9 cellular contexts compared by ENCODE assay signal in genomic region chr1:38476111-38476783, GRCh38.
DNase-seq lines count a peak whose midpoint lies in the region; ATAC-seq and TF ChIP-seq lines count a peak whose summit lies in the region.
"Had no signal": no experiment of that assay in that cellular context is flagged by ENCODE, and none has a peak within 500 bp of the region (broad histone marks: within the 10 kb centered on the region; RNA-seq: fewer than 3 reads in every experiment).

No MANE protein-coding gene starts in this region.

- H3K36me3 Mint-ChIP-seq in WTC11: peaks cover 21% of the 10 kb centered on the region
- no peaks in the 10 kb centered on the region for H3K36me3 Mint-ChIP-seq in CD4-positive, alpha-beta T cell (ENCODE audit: low read depth)
- no peaks in the 10 kb centered on the region for H3K36me3 Mint-ChIP-seq in activated CD8-positive, alpha-beta T cell treated with anti-CD3 and anti-CD28 coated beads, Interleukin-2, amount 10 ng/mL, durations not matched to agents 7 days and 5 days (ENCODE audit: low read depth)
- H3K36me3 Mint-ChIP-seq: activated naive CD8-positive, alpha-beta T cell treated with anti-CD3 and anti-CD28 coated beads, Interleukin-2, amount 10 ng/mL, durations not matched to agents 7 days and 5 days had no signal

- H3K27me3 Mint-ChIP-seq in WTC11 (ENCODE audit: low read depth): peaks cover 30% of the 10 kb centered on the region
- H3K27me3 Mint-ChIP-seq in CD4-positive, alpha-beta T cell: peaks cover 61% of the 10 kb centered on the region
- peaks cover 67% of the 10 kb centered on the region for H3K27me3 Mint-ChIP-seq in activated CD8-positive, alpha-beta T cell treated with anti-CD3 and anti-CD28 coated beads, Interleukin-2, amount 10 ng/mL, durations not matched to agents 7 days and 5 days (ENCODE audit: low read depth)

- TF ChIP-seq POLR2A in GM18526 (IDR thresholded peaks at IDR 0.05; ENCODE audit: extremely low read depth, insufficient read length): peak; percentile 24

- no peak overlapping the region for H3K27ac ChIP-seq in CD4-positive, alpha-beta T cell (ENCODE audit: low read depth, low read length)

- TF ChIP-seq CTCF in WTC11 (IDR thresholded peaks at IDR 0.05): no peak
- no peak for TF ChIP-seq CTCF in CD4-positive, alpha-beta T cell (IDR thresholded peaks at IDR 0.05)

- ATAC-seq in WTC11: peak; percentile 69
- ATAC-seq in sciatic nerve: peak; percentile 41
- ATAC-seq in CD4-positive, alpha-beta T cell (ENCODE audit: poor library complexity): no peak
- ATAC-seq in activated CD8-positive, alpha-beta T cell treated with anti-CD3 and anti-CD28 coated beads, Interleukin-2, amount 10 ng/mL, durations not matched to agents 7 days and 5 days: no peak
- ATAC-seq in HG03159 (IDR thresholded peaks at IDR 0.05; ENCODE audit: unreplicated experiment): no peak
- ATAC-seq in GM21717 (IDR thresholded peaks at IDR 0.05; ENCODE audit: unreplicated experiment): no peak

- H3K4me1 Mint-ChIP-seq in WTC11: peaks cover 31% of the 10 kb centered on the region
- H3K4me1 Mint-ChIP-seq in CD4-positive, alpha-beta T cell (ENCODE audit: low read depth): peaks cover 16% of the 10 kb centered on the region
- H3K4me1 Mint-ChIP-seq in activated CD8-positive, alpha-beta T cell treated with anti-CD3 and anti-CD28 coated beads, Interleukin-2, amount 10 ng/mL, durations not matched to agents 7 days and 5 days (ENCODE audit: low read depth): peaks cover 5% of the 10 kb centered on the region

- CTCF ChIA-PET in WTC11 (lab: Charles Lee): interaction anchor here (0.6 to 3.1 kb wide), 12 partner anchors 8 to 436 kb away, joined by 3 to 24 read pairs (median 4); partner anchors contain the start of gene POU3F1
- CTCF ChIA-PET in CD4-positive, alpha-beta T cell (lab: Charles Lee): no interaction called here
- CTCF ChIA-PET in activated CD8-positive, alpha-beta T cell treated with anti-CD3 and anti-CD28 coated beads, Interleukin-2, amount 10 ng/mL, durations not matched to agents 7 days and 5 days (lab: Charles Lee): no interaction called here

- POLR2A ChIA-PET in WTC11 (lab: Charles Lee): interaction anchor here (0.6 to 1.6 kb wide), 7 partner anchors 10 to 408 kb away, joined by 3 to 5 read pairs (median 3); no protein-coding TSS in a partner anchor
- POLR2A ChIA-PET in CD4-positive, alpha-beta T cell (lab: Charles Lee): no interaction called here
- POLR2A ChIA-PET in activated CD8-positive, alpha-beta T cell treated with anti-CD3 and anti-CD28 coated beads, Interleukin-2, amount 10 ng/mL, durations not matched to agents 7 days and 5 days (lab: Charles Lee): interaction anchor here (0.6 kb wide), 1 partner anchor 584 kb away, joined by 3 read pairs; no protein-coding TSS in a partner anchor

- H3K4me3 Mint-ChIP-seq in WTC11: peak overlapping the region; percentile 78
- no peak overlapping the region for H3K4me3 Mint-ChIP-seq in CD4-positive, alpha-beta T cell
- no peak overlapping the region for H3K4me3 Mint-ChIP-seq in activated CD8-positive, alpha-beta T cell treated with anti-CD3 and anti-CD28 coated beads, Interleukin-2, amount 10 ng/mL, durations not matched to agents 7 days and 5 days
- H3K4me3 Mint-ChIP-seq: activated naive CD8-positive, alpha-beta T cell treated with anti-CD3 and anti-CD28 coated beads, Interleukin-2, amount 10 ng/mL, durations not matched to agents 7 days and 5 days had no signal

- intact Hi-C loops in sciatic nerve (cut with DNase I): no loop called here
- intact Hi-C loops in CD4-positive, alpha-beta T cell (cut with DNase I, micrococcal nuclease): no loop called here

- DNase-seq in WTC11 (ENCODE audit: low spot score) (peak; percentile 64), iPS-NIHi11 (ENCODE audit: low spot score) (peak; percentile 71), sciatic nerve (ENCODE audit: low spot score) (no peak)
- DNase-seq in CD4-positive, alpha-beta T cell: no peak
- DNase-seq in activated CD8-positive, alpha-beta T cell treated with anti-CD3 and anti-CD28 coated beads, Interleukin-2, amount 10 ng/mL, durations not matched to agents 7 days and 5 days: no peak
- DNase-seq: activated naive CD8-positive, alpha-beta T cell treated with anti-CD3 and anti-CD28 coated beads, Interleukin-2, amount 10 ng/mL, durations not matched to agents 7 days and 5 days had no signal

- H3K27me3 ChIP-seq in CD4-positive, alpha-beta T cell (ENCODE audit: control insufficient read depth, insufficient read depth, low read length): peaks cover 33% of the 10 kb centered on the region

- peak overlapping the region; percentile 93 for H3K27ac Mint-ChIP-seq in WTC11
- no peak overlapping the region for H3K27ac Mint-ChIP-seq in CD4-positive, alpha-beta T cell
- H3K27ac Mint-ChIP-seq in activated CD8-positive, alpha-beta T cell treated with anti-CD3 and anti-CD28 coated beads, Interleukin-2, amount 10 ng/mL, durations not matched to agents 7 days and 5 days: no peak overlapping the region
- H3K27ac Mint-ChIP-seq: activated naive CD8-positive, alpha-beta T cell treated with anti-CD3 and anti-CD28 coated beads, Interleukin-2, amount 10 ng/mL, durations not matched to agents 7 days and 5 days had no signal

- no peaks in the 10 kb centered on the region for H3K9me3 ChIP-seq in CD4-positive, alpha-beta T cell (ENCODE audit: control insufficient read depth, low read length)

- H3K9me3 Mint-ChIP-seq in WTC11: peaks cover 22% of the 10 kb centered on the region
- peaks cover 2% of the 10 kb centered on the region for H3K9me3 Mint-ChIP-seq in CD4-positive, alpha-beta T cell
- H3K9me3 Mint-ChIP-seq in activated CD8-positive, alpha-beta T cell treated with anti-CD3 and anti-CD28 coated beads, Interleukin-2, amount 10 ng/mL, durations not matched to agents 7 days and 5 days (ENCODE audit: insufficient read depth): no peaks in the 10 kb centered on the region

TF ChIP-seq in WTC11, 78 proteins besides CTCF, POLR2A, EP300 and RAD21 (continues in another document):
- TF ChIP-seq ELF4 (CRISPR knock-in tag; IDR thresholded peaks at IDR 0.05; ENCODE audit: low read depth) (no peak), ZNF512 (CRISPR knock-in tag; IDR thresholded peaks at IDR 0.05; ENCODE audit: borderline replicate concordance) (no peak), TEAD1 (CRISPR knock-in tag; IDR thresholded peaks at IDR 0.05) (no peak), MLX (CRISPR knock-in tag; IDR thresholded peaks at IDR 0.05) (no peak), FOXP1 (CRISPR knock-in tag; IDR thresholded peaks at IDR 0.05; ENCODE audit: borderline replicate concordance) (no peak), CREB1 (CRISPR knock-in tag; IDR thresholded peaks at IDR 0.05) (no peak), KAT7 (CRISPR knock-in tag; IDR thresholded peaks at IDR 0.05; ENCODE audit: borderline replicate concordance) (no peak), SMAD4 (CRISPR knock-in tag; IDR thresholded peaks at IDR 0.05) (no peak), TCF7 (CRISPR knock-in tag; IDR thresholded peaks at IDR 0.05; ENCODE audit: low read depth) (no peak), ZNF219 (CRISPR knock-in tag; IDR thresholded peaks at IDR 0.05; ENCODE audit: borderline replicate concordance) (no peak)
- TF ChIP-seq, protein P1, sequence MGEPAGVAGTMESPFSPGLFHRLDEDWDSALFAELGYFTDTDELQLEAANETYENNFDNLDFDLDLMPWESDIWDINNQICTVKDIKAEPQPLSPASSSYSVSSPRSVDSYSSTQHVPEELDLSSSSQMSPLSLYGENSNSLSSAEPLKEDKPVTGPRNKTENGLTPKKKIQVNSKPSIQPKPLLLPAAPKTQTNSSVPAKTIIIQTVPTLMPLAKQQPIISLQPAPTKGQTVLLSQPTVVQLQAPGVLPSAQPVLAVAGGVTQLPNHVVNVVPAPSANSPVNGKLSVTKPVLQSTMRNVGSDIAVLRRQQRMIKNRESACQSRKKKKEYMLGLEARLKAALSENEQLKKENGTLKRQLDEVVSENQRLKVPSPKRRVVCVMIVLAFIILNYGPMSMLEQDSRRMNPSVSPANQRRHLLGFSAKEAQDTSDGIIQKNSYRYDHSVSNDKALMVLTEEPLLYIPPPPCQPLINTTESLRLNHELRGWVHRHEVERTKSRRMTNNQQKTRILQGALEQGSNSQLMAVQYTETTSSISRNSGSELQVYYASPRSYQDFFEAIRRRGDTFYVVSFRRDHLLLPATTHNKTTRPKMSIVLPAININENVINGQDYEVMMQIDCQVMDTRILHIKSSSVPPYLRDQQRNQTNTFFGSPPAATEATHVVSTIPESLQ (CRISPR knock-in tag; IDR thresholded peaks at IDR 0.05): no peak
- TF ChIP-seq, protein P2, sequence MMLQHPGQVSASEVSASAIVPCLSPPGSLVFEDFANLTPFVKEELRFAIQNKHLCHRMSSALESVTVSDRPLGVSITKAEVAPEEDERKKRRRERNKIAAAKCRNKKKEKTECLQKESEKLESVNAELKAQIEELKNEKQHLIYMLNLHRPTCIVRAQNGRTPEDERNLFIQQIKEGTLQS (CRISPR knock-in tag; conservative IDR thresholded peaks at IDR 0.05): no peak

Comparison
In these comparisons a context has a peak if more than half of its experiments do, and no peak if none do; other contexts are left out.
1. ATAC-seq: peak in WTC11 (single experiment) and sciatic nerve (single experiment); none in CD4-positive, alpha-beta T cell (single experiment), activated CD8-positive, alpha-beta T cell treated with anti-CD3 and anti-CD28 coated beads, Interleukin-2, amount 10 ng/mL, durations not matched to agents 7 days and 5 days (single experiment), HG03159 (single experiment) and GM21717 (single experiment).
2. DNase-seq: peak in WTC11 (single experiment) and iPS-NIHi11 (single experiment); none in sciatic nerve (single experiment), CD4-positive, alpha-beta T cell (0 of 10) and activated CD8-positive, alpha-beta T cell treated with anti-CD3 and anti-CD28 coated beads, Interleukin-2, amount 10 ng/mL, durations not matched to agents 7 days and 5 days (single experiment).